Comparison of ENCODE assay signal across 1 cellular context in the genomic region with DNA sequence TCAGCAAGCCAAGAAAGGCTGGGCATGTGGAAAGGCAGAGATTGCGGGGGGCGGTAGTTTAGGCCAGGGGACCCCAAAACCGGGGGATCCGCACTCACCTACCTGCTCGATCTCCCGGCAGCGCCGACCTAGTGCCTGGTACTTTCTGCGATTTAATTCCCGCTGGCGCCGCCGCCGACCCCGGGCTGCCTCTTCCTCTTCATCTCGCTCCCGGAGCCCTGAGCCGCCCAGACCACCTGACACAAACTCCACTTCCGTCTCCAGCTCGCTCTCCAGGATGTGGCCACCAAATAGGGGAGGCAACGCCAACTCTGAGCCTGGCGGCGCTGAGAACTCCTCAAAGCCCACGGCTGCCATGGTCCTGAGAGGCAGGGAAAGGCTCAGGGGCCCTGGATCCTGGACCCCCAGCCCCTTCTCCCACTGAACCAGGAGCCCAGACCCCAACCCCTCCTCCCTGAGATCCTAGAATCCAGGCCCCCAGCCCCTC.
TF ChIP-seq lines count a peak whose summit lies in the region.

No MANE protein-coding gene starts in this region.

TF ChIP-seq in WTC11, 78 proteins besides CTCF, POLR2A, EP300 and RAD21 (continued from another document):
- TF ChIP-seq, protein P1, sequence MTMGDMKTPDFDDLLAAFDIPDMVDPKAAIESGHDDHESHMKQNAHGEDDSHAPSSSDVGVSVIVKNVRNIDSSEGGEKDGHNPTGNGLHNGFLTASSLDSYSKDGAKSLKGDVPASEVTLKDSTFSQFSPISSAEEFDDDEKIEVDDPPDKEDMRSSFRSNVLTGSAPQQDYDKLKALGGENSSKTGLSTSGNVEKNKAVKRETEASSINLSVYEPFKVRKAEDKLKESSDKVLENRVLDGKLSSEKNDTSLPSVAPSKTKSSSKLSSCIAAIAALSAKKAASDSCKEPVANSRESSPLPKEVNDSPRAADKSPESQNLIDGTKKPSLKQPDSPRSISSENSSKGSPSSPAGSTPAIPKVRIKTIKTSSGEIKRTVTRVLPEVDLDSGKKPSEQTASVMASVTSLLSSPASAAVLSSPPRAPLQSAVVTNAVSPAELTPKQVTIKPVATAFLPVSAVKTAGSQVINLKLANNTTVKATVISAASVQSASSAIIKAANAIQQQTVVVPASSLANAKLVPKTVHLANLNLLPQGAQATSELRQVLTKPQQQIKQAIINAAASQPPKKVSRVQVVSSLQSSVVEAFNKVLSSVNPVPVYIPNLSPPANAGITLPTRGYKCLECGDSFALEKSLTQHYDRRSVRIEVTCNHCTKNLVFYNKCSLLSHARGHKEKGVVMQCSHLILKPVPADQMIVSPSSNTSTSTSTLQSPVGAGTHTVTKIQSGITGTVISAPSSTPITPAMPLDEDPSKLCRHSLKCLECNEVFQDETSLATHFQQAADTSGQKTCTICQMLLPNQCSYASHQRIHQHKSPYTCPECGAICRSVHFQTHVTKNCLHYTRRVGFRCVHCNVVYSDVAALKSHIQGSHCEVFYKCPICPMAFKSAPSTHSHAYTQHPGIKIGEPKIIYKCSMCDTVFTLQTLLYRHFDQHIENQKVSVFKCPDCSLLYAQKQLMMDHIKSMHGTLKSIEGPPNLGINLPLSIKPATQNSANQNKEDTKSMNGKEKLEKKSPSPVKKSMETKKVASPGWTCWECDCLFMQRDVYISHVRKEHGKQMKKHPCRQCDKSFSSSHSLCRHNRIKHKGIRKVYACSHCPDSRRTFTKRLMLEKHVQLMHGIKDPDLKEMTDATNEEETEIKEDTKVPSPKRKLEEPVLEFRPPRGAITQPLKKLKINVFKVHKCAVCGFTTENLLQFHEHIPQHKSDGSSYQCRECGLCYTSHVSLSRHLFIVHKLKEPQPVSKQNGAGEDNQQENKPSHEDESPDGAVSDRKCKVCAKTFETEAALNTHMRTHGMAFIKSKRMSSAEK (CRISPR knock-in tag; IDR thresholded peaks at IDR 0.05; ENCODE audit: borderline replicate concordance) = no peak
- TF ChIP-seq SOX15 (CRISPR knock-in tag; IDR thresholded peaks at IDR 0.05) (no peak), ARID4B (CRISPR knock-in tag; IDR thresholded peaks at IDR 0.05; ENCODE audit: borderline replicate concordance) (no peak), ATF6 (CRISPR knock-in tag; IDR thresholded peaks at IDR 0.05) (no peak), EMX1 (CRISPR knock-in tag; IDR thresholded peaks at IDR 0.05) (0 out of 2 replicates have a peak, but pooled peaks have one; percentile 31), ZBTB21 (CRISPR knock-in tag; IDR thresholded peaks at IDR 0.05; ENCODE audit: borderline replicate concordance) (no peak)
- TF ChIP-seq, protein P2, sequence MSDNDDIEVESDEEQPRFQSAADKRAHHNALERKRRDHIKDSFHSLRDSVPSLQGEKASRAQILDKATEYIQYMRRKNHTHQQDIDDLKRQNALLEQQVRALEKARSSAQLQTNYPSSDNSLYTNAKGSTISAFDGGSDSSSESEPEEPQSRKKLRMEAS (CRISPR knock-in tag; IDR thresholded peaks at IDR 0.05) = no peak
- TF ChIP-seq, protein P3, sequence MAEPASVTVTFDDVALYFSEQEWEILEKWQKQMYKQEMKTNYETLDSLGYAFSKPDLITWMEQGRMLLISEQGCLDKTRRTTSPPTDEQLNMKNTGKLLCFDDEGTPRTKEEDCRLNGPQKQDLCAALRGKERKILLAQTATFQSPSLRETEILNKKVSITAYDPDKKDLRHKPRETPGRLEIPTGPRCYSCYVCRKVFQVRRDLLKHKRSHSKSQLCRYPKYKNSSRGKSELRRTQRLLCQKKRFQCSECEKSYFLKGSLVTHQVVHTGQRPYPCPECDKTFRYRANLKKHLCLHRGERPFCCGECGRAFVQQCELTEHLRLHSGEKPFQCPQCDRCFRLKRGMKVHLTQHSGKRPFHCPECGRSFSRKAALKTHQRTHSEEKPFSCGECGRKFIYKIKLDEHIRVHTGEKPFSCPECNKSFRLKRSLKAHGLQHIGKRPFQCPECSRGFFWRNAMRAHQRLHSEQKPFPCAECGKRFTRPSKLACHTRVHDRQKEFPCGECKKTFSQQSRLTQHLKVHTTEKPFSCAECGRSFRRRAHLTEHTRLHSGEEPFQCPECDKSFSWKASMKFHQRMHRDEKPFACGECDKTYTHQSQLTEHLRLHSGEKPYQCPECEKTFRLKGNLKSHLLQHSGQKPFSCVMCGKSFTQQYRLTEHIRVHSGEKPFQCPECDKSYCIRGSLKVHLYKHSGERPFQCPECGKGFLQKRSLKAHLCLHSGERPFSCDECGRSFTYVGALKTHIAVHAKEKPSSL (CRISPR knock-in tag; conservative IDR thresholded peaks at IDR 0.05) = no peak
- TF ChIP-seq, protein P4, sequence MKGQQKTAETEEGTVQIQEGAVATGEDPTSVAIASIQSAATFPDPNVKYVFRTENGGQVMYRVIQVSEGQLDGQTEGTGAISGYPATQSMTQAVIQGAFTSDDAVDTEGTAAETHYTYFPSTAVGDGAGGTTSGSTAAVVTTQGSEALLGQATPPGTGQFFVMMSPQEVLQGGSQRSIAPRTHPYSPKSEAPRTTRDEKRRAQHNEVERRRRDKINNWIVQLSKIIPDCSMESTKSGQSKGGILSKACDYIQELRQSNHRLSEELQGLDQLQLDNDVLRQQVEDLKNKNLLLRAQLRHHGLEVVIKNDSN (CRISPR knock-in tag; IDR thresholded peaks at IDR 0.05) = peak; percentile 4; the same call in 1 of the 2 replicates
